In genomic region chr19:46697142-46697960, GRCh38 we compare ENCODE assay signal across 7 cellular contexts. TPM values are rescaled to one million over a fixed set of nuclear protein-coding genes. Genes with fewer than 3 reads are reported as not detected.
A peak's percentile ranks its signal among the peaks of the same experiment; 100 is the strongest.
DNase-seq lines count a peak whose midpoint lies in the region; ATAC-seq and TF ChIP-seq lines count a peak whose summit lies in the region.

No MANE protein-coding gene starts in this region.

- H3K27ac Mint-ChIP-seq in IgD-negative memory B cell: peak overlapping the region in 2 of 3 donors; percentile 63 to 82
- H3K27ac Mint-ChIP-seq in activated B cell treated with CpG ODN at 0.5 μM for 24 hours: no peak overlapping the region
- no peak overlapping the region for H3K27ac Mint-ChIP-seq in progenitor cell of endocrine pancreas

- H3K27ac ChIP-seq in heart left ventricle: no peak overlapping the region

- intact Hi-C loops in activated B cell treated with CpG ODN at 0.5 μM for 24 hours (cut with micrococcal nuclease) (no loop called here), heart left ventricle (cut with DNase I) (loop anchor here in 2 of 10 donors (5.0 kb wide), 2 partner anchors 40 to 45 kb away; no protein-coding TSS in a partner anchor)

- POLR2A ChIA-PET in activated B cell treated with CpG ODN at 0.5 μM for 24 hours (lab: Charles Lee): interaction anchor here (0.6 to 1.1 kb wide), 3 partner anchors 17 to 86 kb away, joined by 5 to 9 read pairs (median 7); no protein-coding TSS in a partner anchor

- H3K27me3 ChIP-seq in heart left ventricle: no peaks in the 10 kb centered on the region

- TF ChIP-seq POLR2A in heart left ventricle (IDR thresholded peaks at IDR 0.05): no peak

- CTCF ChIA-PET in activated B cell treated with CpG ODN at 0.5 μM for 24 hours (lab: Charles Lee): interaction anchor here (1.7 to 1.9 kb wide), 2 partner anchors 31 to 35 kb away, joined by 5 to 6 read pairs; no protein-coding TSS in a partner anchor

- WGBS in heart left ventricle, 4 donors: 29 to 48% (median 38%) methylated on average over 42 of the region's 42 CpGs

- no peaks in the 10 kb centered on the region for H3K9me3 Mint-ChIP-seq in IgD-negative memory B cell
- no peaks in the 10 kb centered on the region for H3K9me3 Mint-ChIP-seq in activated B cell treated with CpG ODN at 0.5 μM for 24 hours
- no peaks in the 10 kb centered on the region for H3K9me3 Mint-ChIP-seq in progenitor cell of endocrine pancreas (ENCODE audit: low read depth)

- H3K27me3 Mint-ChIP-seq in IgD-negative memory B cell (no peaks in the 10 kb centered on the region), activated B cell treated with CpG ODN at 0.5 μM for 24 hours (no peaks in the 10 kb centered on the region), progenitor cell of endocrine pancreas (no peaks in the 10 kb centered on the region)

- H3K36me3 Mint-ChIP-seq in IgD-negative memory B cell (peaks cover 6% of the 10 kb centered on the region), activated B cell treated with CpG ODN at 0.5 μM for 24 hours (ENCODE audit: low read depth) (peaks cover 89% of the 10 kb centered on the region), progenitor cell of endocrine pancreas (ENCODE audit: insufficient read depth) (peaks cover 37% of the 10 kb centered on the region)

- ATAC-seq in activated B cell treated with CpG ODN at 0.5 μM for 24 hours (ENCODE audit: low read depth) (peak; percentile 57), heart left ventricle (peak; percentile 95 to 99 (median 97)), HG03565 (IDR thresholded peaks at IDR 0.05; ENCODE audit: unreplicated experiment) (no peak)

- peaks cover 3 to 96% (median 92%) of the 10 kb centered on the region in 9 donors for H3K36me3 ChIP-seq in heart left ventricle

- DNase-seq in activated B cell treated with CpG ODN at 0.5 μM for 24 hours (no peak), heart left ventricle (peak; percentile 83 to 92 (median 91)), progenitor cell of endocrine pancreas (ENCODE audit: low spot score, unreplicated experiment) (peak; percentile 63), NCI-H774 (lab: John Stamatoyannopoulos, UW) (no peak), NCI-H146 (lab: John Stamatoyannopoulos, UW) (no peak)

- H3K4me3 ChIP-seq in heart left ventricle: peak overlapping the region in 4 of 12 donors; percentile 5 to 34 (median 22)

- H3K4me1 Mint-ChIP-seq in IgD-negative memory B cell: peaks cover 0 to 3% (median 0%) of the 10 kb centered on the region in 3 donors
- H3K4me1 Mint-ChIP-seq in activated B cell treated with CpG ODN at 0.5 μM for 24 hours: peaks cover under 1% of the 10 kb centered on the region
- no peaks in the 10 kb centered on the region for H3K4me1 Mint-ChIP-seq in progenitor cell of endocrine pancreas (ENCODE audit: low read depth)

- no peak for TF ChIP-seq CTCF in activated B cell treated with CpG ODN at 0.5 μM for 24 hours (IDR thresholded peaks at IDR 0.05)
- TF ChIP-seq CTCF in heart left ventricle (IDR thresholded peaks at IDR 0.05): no peak
- TF ChIP-seq CTCF in progenitor cell of endocrine pancreas (IDR thresholded peaks at IDR 0.05; ENCODE audit: unreplicated experiment): no peak

- no peaks in the 10 kb centered on the region for H3K9me3 ChIP-seq in heart left ventricle

- peaks cover 0 to 13% (median 3%) of the 10 kb centered on the region in 12 donors for H3K4me1 ChIP-seq in heart left ventricle

- H3K4me3 Mint-ChIP-seq in IgD-negative memory B cell: no peak overlapping the region
- no peak overlapping the region for H3K4me3 Mint-ChIP-seq in activated B cell treated with CpG ODN at 0.5 μM for 24 hours
- H3K4me3 Mint-ChIP-seq in progenitor cell of endocrine pancreas (ENCODE audit: low read depth): no peak overlapping the region

RNA-seq across cellular contexts. Expression of gene PRKD2, which starts 19.6 kb away (rescaled TPM):
- polyA plus RNA-seq in IgD-negative memory B cell (143 TPM), heart left ventricle (10 to 100 TPM; 10.6 to 12.1 TPM)
- total RNA-seq in activated B cell treated with CpG ODN at 0.5 μM for 24 hours (157 and 191 TPM in 2 replicates), heart left ventricle (10 to 100 TPM in 7 of 9 donors, 1 to 10 TPM in 2; 8.4 to 32.8 (median 13.2) TPM), progenitor cell of endocrine pancreas (69.3 and 74.9 TPM in 2 replicates)

RNA-seq across cellular contexts. Expression of gene DACT3, which starts 36.4 kb away (rescaled TPM):
- polyA plus RNA-seq in IgD-negative memory B cell (not detected), heart left ventricle (1 to 10 TPM; 2.4 to 9.1 TPM)
- total RNA-seq in activated B cell treated with CpG ODN at 0.5 μM for 24 hours (0.49 and 0.75 TPM in 2 replicates), heart left ventricle (10 to 100 TPM in 7 of 9 donors, 1 to 10 TPM in 2; 8.8 to 23.4 (median 15.1) TPM), progenitor cell of endocrine pancreas (2.6 and 3.1 TPM in 2 replicates)

RNA-seq across cellular contexts. Expression of gene FKRP, which starts 48.5 kb away (rescaled TPM):
- 5.9 TPM for polyA plus RNA-seq in IgD-negative memory B cell
- total RNA-seq in activated B cell treated with CpG ODN at 0.5 μM for 24 hours: 28.3 and 35.8 TPM in 2 replicates
- 10 to 100 TPM; 13.9 to 25.1 (median 19.8) TPM for total RNA-seq in heart left ventricle
- polyA plus RNA-seq in heart left ventricle: 10 to 100 TPM; 14.4 to 20.7 TPM
- total RNA-seq in progenitor cell of endocrine pancreas: 42.9 and 44.1 TPM in 2 replicates

RNA-seq across cellular contexts. Expression of gene STRN4, which starts 48.9 kb away (rescaled TPM):
- polyA plus RNA-seq in IgD-negative memory B cell (33.3 TPM), heart left ventricle (10 to 100 TPM; 42.2 to 89.6 TPM)
- total RNA-seq in activated B cell treated with CpG ODN at 0.5 μM for 24 hours (83.9 and 90.4 TPM in 2 replicates), heart left ventricle (10 to 100 TPM; 41.0 to 93.6 (median 53.7) TPM), progenitor cell of endocrine pancreas (115 and 117 TPM in 2 replicates)

Comparison
In these comparisons a context has a peak if more than half of its experiments do, and no peak if none do; other contexts are left out.
1. H3K27ac Mint-ChIP-seq: peak in IgD-negative memory B cell (2 of 3); none in activated B cell treated with CpG ODN at 0.5 μM for 24 hours (single experiment) and progenitor cell of endocrine pancreas (single experiment).
2. DNase-seq: peak in heart left ventricle (5 of 5) and progenitor cell of endocrine pancreas (single experiment); none in activated B cell treated with CpG ODN at 0.5 μM for 24 hours (single experiment), NCI-H774 (single experiment) and NCI-H146 (single experiment).